Comparison of ENCODE assay signal across 1 cellular context in genomic region chr20:44215125-44215524, GRCh38.
TF ChIP-seq lines count a peak whose summit lies in the region.

No MANE protein-coding gene starts in this region.

TF ChIP-seq in HepG2, 621 proteins besides CTCF, POLR2A, EP300 and RAD21 (continues in another document):
- TF ChIP-seq, protein P1, sequence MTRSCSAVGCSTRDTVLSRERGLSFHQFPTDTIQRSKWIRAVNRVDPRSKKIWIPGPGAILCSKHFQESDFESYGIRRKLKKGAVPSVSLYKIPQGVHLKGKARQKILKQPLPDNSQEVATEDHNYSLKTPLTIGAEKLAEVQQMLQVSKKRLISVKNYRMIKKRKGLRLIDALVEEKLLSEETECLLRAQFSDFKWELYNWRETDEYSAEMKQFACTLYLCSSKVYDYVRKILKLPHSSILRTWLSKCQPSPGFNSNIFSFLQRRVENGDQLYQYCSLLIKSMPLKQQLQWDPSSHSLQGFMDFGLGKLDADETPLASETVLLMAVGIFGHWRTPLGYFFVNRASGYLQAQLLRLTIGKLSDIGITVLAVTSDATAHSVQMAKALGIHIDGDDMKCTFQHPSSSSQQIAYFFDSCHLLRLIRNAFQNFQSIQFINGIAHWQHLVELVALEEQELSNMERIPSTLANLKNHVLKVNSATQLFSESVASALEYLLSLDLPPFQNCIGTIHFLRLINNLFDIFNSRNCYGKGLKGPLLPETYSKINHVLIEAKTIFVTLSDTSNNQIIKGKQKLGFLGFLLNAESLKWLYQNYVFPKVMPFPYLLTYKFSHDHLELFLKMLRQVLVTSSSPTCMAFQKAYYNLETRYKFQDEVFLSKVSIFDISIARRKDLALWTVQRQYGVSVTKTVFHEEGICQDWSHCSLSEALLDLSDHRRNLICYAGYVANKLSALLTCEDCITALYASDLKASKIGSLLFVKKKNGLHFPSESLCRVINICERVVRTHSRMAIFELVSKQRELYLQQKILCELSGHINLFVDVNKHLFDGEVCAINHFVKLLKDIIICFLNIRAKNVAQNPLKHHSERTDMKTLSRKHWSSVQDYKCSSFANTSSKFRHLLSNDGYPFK (CRISPR knock-in tag; IDR thresholded peaks at IDR 0.05; ENCODE audit: borderline replicate concordance) = peak; percentile 31; the same call in 1 of the 2 replicates
- TF ChIP-seq ZFX (CRISPR knock-in tag; IDR thresholded peaks at IDR 0.05; ENCODE audit: low read depth) (no peak), DMAP1 (CRISPR knock-in tag; IDR thresholded peaks at IDR 0.05) (no peak), ERF (CRISPR knock-in tag; IDR thresholded peaks at IDR 0.05) (peak; percentile 85), ZKSCAN5 (CRISPR knock-in tag; IDR thresholded peaks at IDR 0.05) (no peak), ZNF746 (CRISPR knock-in tag; IDR thresholded peaks at IDR 0.05) (no peak), TBL1XR1 (IDR thresholded peaks at IDR 0.05; ENCODE audit: borderline replicate concordance, low read length, partially characterized antibody) (no peak), ZHX1 (CRISPR knock-in tag; IDR thresholded peaks at IDR 0.05; ENCODE audit: low read depth) (no peak), ZNF704 (CRISPR knock-in tag; IDR thresholded peaks at IDR 0.05; ENCODE audit: borderline replicate concordance) (no peak), HNRNPK (IDR thresholded peaks at IDR 0.05; ENCODE audit: low read depth, low read length, poor library complexity, severe bottlenecking) (no peak), MLX (CRISPR knock-in tag; IDR thresholded peaks at IDR 0.05) (no peak), ZBTB43 (CRISPR knock-in tag; conservative IDR thresholded peaks at IDR 0.05) (no peak), ZBTB7B (CRISPR knock-in tag; IDR thresholded peaks at IDR 0.05) (peak; percentile 42; the same call in 1 of the 2 replicates), MZF1 (CRISPR knock-in tag; IDR thresholded peaks at IDR 0.05; ENCODE audit: borderline replicate concordance) (no peak), ZNF350 (CRISPR knock-in tag; IDR thresholded peaks at IDR 0.05; ENCODE audit: borderline replicate concordance, low read depth) (no peak), FOXC1 (CRISPR knock-in tag; IDR thresholded peaks at IDR 0.05; ENCODE audit: borderline replicate concordance) (no peak), XRCC5 (optimal IDR thresholded peaks at IDR 0.05; ENCODE audit: low read length) (peak; percentile 97), ZNF672 (CRISPR knock-in tag; IDR thresholded peaks at IDR 0.05) (no peak), MYNN (CRISPR knock-in tag; IDR thresholded peaks at IDR 0.05; ENCODE audit: low read depth) (no peak), FOXP1 (IDR thresholded peaks at IDR 0.05) (no peak), FOXP1 (CRISPR knock-in tag; IDR thresholded peaks at IDR 0.05) (no peak), ZNF792 (CRISPR knock-in tag; IDR thresholded peaks at IDR 0.05) (0 out of 2 replicates have a peak, but pooled peaks have one; percentile 36), PTBP1 (IDR thresholded peaks at IDR 0.05; ENCODE audit: low read depth, low read length, poor library complexity, severe bottlenecking) (no peak), HOXA3 (CRISPR knock-in tag; IDR thresholded peaks at IDR 0.05) (no peak), MTF2 (CRISPR knock-in tag; IDR thresholded peaks at IDR 0.05; ENCODE audit: borderline replicate concordance) (no peak), SETDB1 (CRISPR knock-in tag; IDR thresholded peaks at IDR 0.05; ENCODE audit: borderline replicate concordance) (no peak), SMARCE1 (IDR thresholded peaks at IDR 0.05; ENCODE audit: borderline replicate concordance) (no peak), ZNF781 (CRISPR knock-in tag; IDR thresholded peaks at IDR 0.05; ENCODE audit: borderline replicate concordance, not compliant biosample characterization) (no peak), PPARG (CRISPR knock-in tag; conservative IDR thresholded peaks at IDR 0.05) (0 out of 2 replicates have a peak, but pooled peaks have one; percentile 16), JUNB (CRISPR knock-in tag; IDR thresholded peaks at IDR 0.05; ENCODE audit: borderline replicate concordance) (no peak), MAF1 (CRISPR knock-in tag; IDR thresholded peaks at IDR 0.05; ENCODE audit: borderline replicate concordance) (no peak), ZNF550 (CRISPR knock-in tag; IDR thresholded peaks at IDR 0.05; ENCODE audit: borderline replicate concordance) (no peak), ZNF891 (CRISPR knock-in tag; IDR thresholded peaks at IDR 0.05) (peak; percentile 45; the same call in 1 of the 2 replicates), HIC2 (CRISPR knock-in tag; IDR thresholded peaks at IDR 0.05; ENCODE audit: low read depth) (no peak), SMARCC2 (IDR thresholded peaks at IDR 0.05) (no peak)
- TF ChIP-seq, protein P2, sequence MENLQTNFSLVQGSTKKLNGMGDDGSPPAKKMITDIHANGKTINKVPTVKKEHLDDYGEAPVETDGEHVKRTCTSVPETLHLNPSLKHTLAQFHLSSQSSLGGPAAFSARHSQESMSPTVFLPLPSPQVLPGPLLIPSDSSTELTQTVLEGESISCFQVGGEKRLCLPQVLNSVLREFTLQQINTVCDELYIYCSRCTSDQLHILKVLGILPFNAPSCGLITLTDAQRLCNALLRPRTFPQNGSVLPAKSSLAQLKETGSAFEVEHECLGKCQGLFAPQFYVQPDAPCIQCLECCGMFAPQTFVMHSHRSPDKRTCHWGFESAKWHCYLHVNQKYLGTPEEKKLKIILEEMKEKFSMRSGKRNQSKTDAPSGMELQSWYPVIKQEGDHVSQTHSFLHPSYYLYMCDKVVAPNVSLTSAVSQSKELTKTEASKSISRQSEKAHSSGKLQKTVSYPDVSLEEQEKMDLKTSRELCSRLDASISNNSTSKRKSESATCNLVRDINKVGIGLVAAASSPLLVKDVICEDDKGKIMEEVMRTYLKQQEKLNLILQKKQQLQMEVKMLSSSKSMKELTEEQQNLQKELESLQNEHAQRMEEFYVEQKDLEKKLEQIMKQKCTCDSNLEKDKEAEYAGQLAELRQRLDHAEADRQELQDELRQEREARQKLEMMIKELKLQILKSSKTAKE (CRISPR knock-in tag; IDR thresholded peaks at IDR 0.05; ENCODE audit: borderline replicate concordance) = no peak
- TF ChIP-seq, protein P3, sequence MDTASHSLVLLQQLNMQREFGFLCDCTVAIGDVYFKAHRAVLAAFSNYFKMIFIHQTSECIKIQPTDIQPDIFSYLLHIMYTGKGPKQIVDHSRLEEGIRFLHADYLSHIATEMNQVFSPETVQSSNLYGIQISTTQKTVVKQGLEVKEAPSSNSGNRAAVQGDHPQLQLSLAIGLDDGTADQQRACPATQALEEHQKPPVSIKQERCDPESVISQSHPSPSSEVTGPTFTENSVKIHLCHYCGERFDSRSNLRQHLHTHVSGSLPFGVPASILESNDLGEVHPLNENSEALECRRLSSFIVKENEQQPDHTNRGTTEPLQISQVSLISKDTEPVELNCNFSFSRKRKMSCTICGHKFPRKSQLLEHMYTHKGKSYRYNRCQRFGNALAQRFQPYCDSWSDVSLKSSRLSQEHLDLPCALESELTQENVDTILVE (CRISPR knock-in tag; IDR thresholded peaks at IDR 0.05) = no peak
- TF ChIP-seq, protein P4, sequence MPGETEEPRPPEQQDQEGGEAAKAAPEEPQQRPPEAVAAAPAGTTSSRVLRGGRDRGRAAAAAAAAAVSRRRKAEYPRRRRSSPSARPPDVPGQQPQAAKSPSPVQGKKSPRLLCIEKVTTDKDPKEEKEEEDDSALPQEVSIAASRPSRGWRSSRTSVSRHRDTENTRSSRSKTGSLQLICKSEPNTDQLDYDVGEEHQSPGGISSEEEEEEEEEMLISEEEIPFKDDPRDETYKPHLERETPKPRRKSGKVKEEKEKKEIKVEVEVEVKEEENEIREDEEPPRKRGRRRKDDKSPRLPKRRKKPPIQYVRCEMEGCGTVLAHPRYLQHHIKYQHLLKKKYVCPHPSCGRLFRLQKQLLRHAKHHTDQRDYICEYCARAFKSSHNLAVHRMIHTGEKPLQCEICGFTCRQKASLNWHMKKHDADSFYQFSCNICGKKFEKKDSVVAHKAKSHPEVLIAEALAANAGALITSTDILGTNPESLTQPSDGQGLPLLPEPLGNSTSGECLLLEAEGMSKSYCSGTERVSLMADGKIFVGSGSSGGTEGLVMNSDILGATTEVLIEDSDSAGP (CRISPR knock-in tag; IDR thresholded peaks at IDR 0.05; ENCODE audit: borderline replicate concordance) = peak; percentile 14; the same call in 1 of the 2 replicates
- TF ChIP-seq, protein P5, sequence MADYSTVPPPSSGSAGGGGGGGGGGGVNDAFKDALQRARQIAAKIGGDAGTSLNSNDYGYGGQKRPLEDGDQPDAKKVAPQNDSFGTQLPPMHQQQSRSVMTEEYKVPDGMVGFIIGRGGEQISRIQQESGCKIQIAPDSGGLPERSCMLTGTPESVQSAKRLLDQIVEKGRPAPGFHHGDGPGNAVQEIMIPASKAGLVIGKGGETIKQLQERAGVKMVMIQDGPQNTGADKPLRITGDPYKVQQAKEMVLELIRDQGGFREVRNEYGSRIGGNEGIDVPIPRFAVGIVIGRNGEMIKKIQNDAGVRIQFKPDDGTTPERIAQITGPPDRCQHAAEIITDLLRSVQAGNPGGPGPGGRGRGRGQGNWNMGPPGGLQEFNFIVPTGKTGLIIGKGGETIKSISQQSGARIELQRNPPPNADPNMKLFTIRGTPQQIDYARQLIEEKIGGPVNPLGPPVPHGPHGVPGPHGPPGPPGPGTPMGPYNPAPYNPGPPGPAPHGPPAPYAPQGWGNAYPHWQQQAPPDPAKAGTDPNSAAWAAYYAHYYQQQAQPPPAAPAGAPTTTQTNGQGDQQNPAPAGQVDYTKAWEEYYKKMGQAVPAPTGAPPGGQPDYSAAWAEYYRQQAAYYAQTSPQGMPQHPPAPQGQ (CRISPR knock-in tag; IDR thresholded peaks at IDR 0.05; ENCODE audit: borderline replicate concordance) = no peak
- TF ChIP-seq, protein P6, sequence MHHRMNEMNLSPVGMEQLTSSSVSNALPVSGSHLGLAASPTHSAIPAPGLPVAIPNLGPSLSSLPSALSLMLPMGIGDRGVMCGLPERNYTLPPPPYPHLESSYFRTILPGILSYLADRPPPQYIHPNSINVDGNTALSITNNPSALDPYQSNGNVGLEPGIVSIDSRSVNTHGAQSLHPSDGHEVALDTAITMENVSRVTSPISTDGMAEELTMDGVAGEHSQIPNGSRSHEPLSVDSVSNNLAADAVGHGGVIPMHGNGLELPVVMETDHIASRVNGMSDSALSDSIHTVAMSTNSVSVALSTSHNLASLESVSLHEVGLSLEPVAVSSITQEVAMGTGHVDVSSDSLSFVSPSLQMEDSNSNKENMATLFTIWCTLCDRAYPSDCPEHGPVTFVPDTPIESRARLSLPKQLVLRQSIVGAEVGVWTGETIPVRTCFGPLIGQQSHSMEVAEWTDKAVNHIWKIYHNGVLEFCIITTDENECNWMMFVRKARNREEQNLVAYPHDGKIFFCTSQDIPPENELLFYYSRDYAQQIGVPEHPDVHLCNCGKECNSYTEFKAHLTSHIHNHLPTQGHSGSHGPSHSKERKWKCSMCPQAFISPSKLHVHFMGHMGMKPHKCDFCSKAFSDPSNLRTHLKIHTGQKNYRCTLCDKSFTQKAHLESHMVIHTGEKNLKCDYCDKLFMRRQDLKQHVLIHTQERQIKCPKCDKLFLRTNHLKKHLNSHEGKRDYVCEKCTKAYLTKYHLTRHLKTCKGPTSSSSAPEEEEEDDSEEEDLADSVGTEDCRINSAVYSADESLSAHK (CRISPR knock-in tag; IDR thresholded peaks at IDR 0.05; ENCODE audit: borderline replicate concordance) = 0 out of 2 replicates have a peak, but pooled peaks have one; percentile 46
